In the genomic region with DNA sequence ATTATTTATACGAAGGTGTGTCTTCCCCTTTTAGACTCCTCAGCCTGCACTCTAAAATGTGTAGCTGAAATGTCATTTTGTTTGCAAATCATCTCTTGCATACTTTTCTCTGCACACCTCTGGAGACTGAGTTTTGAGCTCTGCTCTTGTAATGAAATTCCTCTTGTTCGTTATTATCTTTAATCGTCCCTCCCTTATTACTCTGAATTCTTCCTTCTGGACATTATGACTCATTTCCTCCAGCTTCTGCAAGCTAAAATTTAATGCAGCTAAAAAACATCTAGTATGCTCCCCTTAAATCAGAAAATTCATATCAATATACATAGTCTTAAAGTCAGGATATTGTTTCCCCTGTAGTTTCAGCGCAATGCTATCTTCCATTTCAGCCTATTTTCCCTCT, we compare ENCODE assay signal across 19 cellular contexts. TPM values are rescaled to one million over a fixed set of nuclear protein-coding genes. Genes with fewer than 3 reads are reported as not detected.
DNase-seq lines count a peak whose midpoint lies in the region; ATAC-seq and TF ChIP-seq lines count a peak whose summit lies in the region.
"Had no signal": no experiment of that assay in that cellular context is flagged by ENCODE, and none has a peak within 500 bp of the region (broad histone marks: within the 10 kb centered on the region; RNA-seq: fewer than 3 reads in every experiment).

No MANE protein-coding gene starts in this region.

- no peak overlapping the region for H4K8ac ChIP-seq in mesenchymal stem cell (ENCODE audit: low read length)

- H3K36me3 Mint-ChIP-seq in MCF 10A (ENCODE audit: insufficient read depth, unreplicated experiment), result no peaks in the 10 kb centered on the region
- peaks cover 14 to 29% of the 10 kb centered on the region in 2 donors for H3K36me3 Mint-ChIP-seq in activated naive CD4-positive, alpha-beta T cell treated with anti-CD3 and anti-CD28 coated beads, Interleukin-2, amount 50 U/mL, for 72 hours
- H3K36me3 Mint-ChIP-seq: T-cell had no signal

- CTCF ChIA-PET in MCF 10A (lab: Yijun Ruan, JAX), result interaction anchor here (0.6 to 1.4 kb wide), 2 partner anchors 9 to 17 kb away, joined by 3 to 7 read pairs; no protein-coding TSS in a partner anchor

- no peaks in the 10 kb centered on the region for H3K9me3 ChIP-seq in breast epithelium
- H3K9me3 ChIP-seq in mesenchymal stem cell (ENCODE audit: control insufficient read depth, low read length), result no peaks in the 10 kb centered on the region
- H3K9me3 ChIP-seq: SJSA1 had no signal

- no peak for DNase-seq in MCF 10A (ENCODE audit: unreplicated experiment)
- no peak for DNase-seq in breast epithelium (ENCODE audit: low spot score in 2 of 2)
- DNase-seq in mesenchymal stem cell, result peak; percentile 37
- no peak for DNase-seq in activated naive CD4-positive, alpha-beta T cell treated with anti-CD3 and anti-CD28 coated beads, Interleukin-2, amount 50 U/mL, for 72 hours (ENCODE audit: low spot score in 2 of 2)
- no peak for DNase-seq in putamen (ENCODE audit: low spot score)
- no peak for DNase-seq in HuH-7 (ENCODE audit: low spot score)
- DNase-seq: C1 segment of cervical spinal cord, MM.1S, NCI-H1105, NCI-H1694 treated with DMSO at 0.1 percent for 48 hours, NCI-H2171, NCI-H510A, NCI-H82, T-cell had no signal

- POLR2A ChIA-PET in MCF 10A (lab: Yijun Ruan, JAX), result interaction anchor here (0.6 to 2.2 kb wide), 5 partner anchors 9 to 100 kb away, joined by 3 to 15 read pairs (median 6); partner anchors contain the start of gene ISL1

- no peak overlapping the region for H3K14ac ChIP-seq in mesenchymal stem cell (ENCODE audit: low read length in 2 of 2)

- BruUV-seq in MCF 10A (replicated peaks; lab: Mats Ljungman, UMichigan), result no TSS peak

- no peaks in the 10 kb centered on the region for H3K9me3 Mint-ChIP-seq in MCF 10A (ENCODE audit: unreplicated experiment)
- H3K9me3 Mint-ChIP-seq in activated naive CD4-positive, alpha-beta T cell treated with anti-CD3 and anti-CD28 coated beads, Interleukin-2, amount 50 U/mL, for 72 hours, result peaks cover 4 to 5% of the 10 kb centered on the region in 2 donors

- H3K4ac ChIP-seq in mesenchymal stem cell (ENCODE audit: low read depth in 1 of 2, low read length in 2 of 2), result no peak overlapping the region

- no peak overlapping the region for H2AFZ ChIP-seq in mesenchymal stem cell (ENCODE audit: low read depth, low read length)

- H3K36me3 ChIP-seq in breast epithelium, result no peaks in the 10 kb centered on the region
- no peaks in the 10 kb centered on the region for H3K36me3 ChIP-seq in mesenchymal stem cell (ENCODE audit: control insufficient read depth in 1 of 2, insufficient read depth in 2 of 2, low read depth in 1 of 2, low read length in 2 of 2)
- H3K36me3 ChIP-seq: SJSA1 had no signal

- TF ChIP-seq CTCF in MCF 10A (IDR thresholded peaks at IDR 0.05; ENCODE audit: unreplicated experiment) (no peak), breast epithelium (IDR thresholded peaks at IDR 0.05) (no peak)

- peak overlapping the region; percentile 30 for H3K4me3 Mint-ChIP-seq in MCF 10A (ENCODE audit: unreplicated experiment)
- H3K4me3 Mint-ChIP-seq: T-cell had no signal

- no peak overlapping the region for H3K4me2 ChIP-seq in mesenchymal stem cell (ENCODE audit: low read length, poor library complexity, severe bottlenecking)

- H4K91ac ChIP-seq in mesenchymal stem cell (ENCODE audit: low read length), result no peak overlapping the region

- no peaks in the 10 kb centered on the region for H3K4me1 ChIP-seq in breast epithelium
- H3K4me1 ChIP-seq in mesenchymal stem cell (ENCODE audit: control insufficient read depth, insufficient read depth, low read depth, low read length), result peaks cover 6% of the 10 kb centered on the region

- WGBS in mesenchymal stem cell, result 27% methylated on average over 4 of the region's 4 CpGs

- H2AK5ac ChIP-seq in mesenchymal stem cell (ENCODE audit: low read length, severe bottlenecking), result no peak overlapping the region

- intact Hi-C loops in MCF 10A (cut with micrococcal nuclease), result no loop called here
- intact Hi-C loops in breast epithelium (cut with DNase I; ENCODE audit: low total_unique reads), result no loop called here

- H2BK5ac ChIP-seq in mesenchymal stem cell (ENCODE audit: low read depth, low read length, poor library complexity, severe bottlenecking), result no peak overlapping the region

- H3K4me3 ChIP-seq in breast epithelium (no peak overlapping the region), mesenchymal stem cell (ENCODE audit: insufficient read depth in 1 of 2, low read depth in 1 of 2, low read length in 2 of 2) (no peak overlapping the region)
- H3K4me3 ChIP-seq: SJSA1 had no signal

- H3K27me3 ChIP-seq in breast epithelium (peaks cover 4 to 74% of the 10 kb centered on the region in 2 donors), mesenchymal stem cell (ENCODE audit: control insufficient read depth in 1 of 2, insufficient read depth in 1 of 2, low read length in 2 of 2) (peaks cover 61 to 75% of the 10 kb centered on the region in 2 experiments)

- H3K9ac ChIP-seq in mesenchymal stem cell (ENCODE audit: low read length), result no peak overlapping the region

- no peak overlapping the region for H3K18ac ChIP-seq in mesenchymal stem cell (ENCODE audit: low read depth in 1 of 2, low read length in 2 of 2)

- peaks cover 32% of the 10 kb centered on the region for H3K4me1 Mint-ChIP-seq in MCF 10A (ENCODE audit: insufficient read depth, unreplicated experiment)
- H3K4me1 Mint-ChIP-seq: T-cell had no signal

- H2BK12ac ChIP-seq in mesenchymal stem cell (ENCODE audit: low read length in 2 of 2), result no peak overlapping the region

- H2BK120ac ChIP-seq in mesenchymal stem cell (ENCODE audit: low read depth, low read length), result no peak overlapping the region

- no peak overlapping the region for H3K23ac ChIP-seq in mesenchymal stem cell (ENCODE audit: low read length in 2 of 2)

- peak; percentile 38 for ATAC-seq in SK-N-SH treated with all-trans-retinoic acid at 6 μM for 48 hours
- no peak for ATAC-seq in activated naive CD4-positive, alpha-beta T cell treated with anti-CD3 and anti-CD28 coated beads, Interleukin-2, amount 50 U/mL, for 72 hours
- no peak for ATAC-seq in HG03439 (IDR thresholded peaks at IDR 0.05; ENCODE audit: unreplicated experiment)
- ATAC-seq: HepG2, T-cell had no signal

- H2BK15ac ChIP-seq in mesenchymal stem cell (ENCODE audit: low read depth, poor library complexity, severe bottlenecking), result no peak overlapping the region

- no peak overlapping the region for H3K27ac Mint-ChIP-seq in MCF 10A (ENCODE audit: low read depth, unreplicated experiment)
- no peak overlapping the region for H3K27ac Mint-ChIP-seq in activated naive CD4-positive, alpha-beta T cell treated with anti-CD3 and anti-CD28 coated beads, Interleukin-2, amount 50 U/mL, for 72 hours
- H3K27ac Mint-ChIP-seq: T-cell had no signal

- H3K27ac ChIP-seq in breast epithelium (no peak overlapping the region), mesenchymal stem cell (ENCODE audit: low read length, poor library complexity, severe bottlenecking) (no peak overlapping the region)
- H3K27ac ChIP-seq: 22Rv1, SJSA1 had no signal

- TF ChIP-seq POLR2A in breast epithelium (IDR thresholded peaks at IDR 0.05), result no peak

- no peaks in the 10 kb centered on the region for H3K27me3 Mint-ChIP-seq in MCF 10A (ENCODE audit: insufficient read depth, unreplicated experiment)

- H3K79me1 ChIP-seq in mesenchymal stem cell (replicated peaks; ENCODE audit: low read length, poor library complexity, severe bottlenecking), result no peaks in the 10 kb centered on the region

TF ChIP-seq in SK-N-SH treated with all-trans-retinoic acid at 6 μM for 48 hours, 23 proteins besides CTCF, POLR2A, EP300 and RAD21:
- TF ChIP-seq SNAI2 (CRISPR knock-in tag; IDR thresholded peaks at IDR 0.05), result no peak
- TF ChIP-seq PPARA (CRISPR knock-in tag; IDR thresholded peaks at IDR 0.05; ENCODE audit: borderline replicate concordance), result no peak
- no peak for TF ChIP-seq ZNF70 (CRISPR knock-in tag; IDR thresholded peaks at IDR 0.05)
- TF ChIP-seq, protein P1, sequence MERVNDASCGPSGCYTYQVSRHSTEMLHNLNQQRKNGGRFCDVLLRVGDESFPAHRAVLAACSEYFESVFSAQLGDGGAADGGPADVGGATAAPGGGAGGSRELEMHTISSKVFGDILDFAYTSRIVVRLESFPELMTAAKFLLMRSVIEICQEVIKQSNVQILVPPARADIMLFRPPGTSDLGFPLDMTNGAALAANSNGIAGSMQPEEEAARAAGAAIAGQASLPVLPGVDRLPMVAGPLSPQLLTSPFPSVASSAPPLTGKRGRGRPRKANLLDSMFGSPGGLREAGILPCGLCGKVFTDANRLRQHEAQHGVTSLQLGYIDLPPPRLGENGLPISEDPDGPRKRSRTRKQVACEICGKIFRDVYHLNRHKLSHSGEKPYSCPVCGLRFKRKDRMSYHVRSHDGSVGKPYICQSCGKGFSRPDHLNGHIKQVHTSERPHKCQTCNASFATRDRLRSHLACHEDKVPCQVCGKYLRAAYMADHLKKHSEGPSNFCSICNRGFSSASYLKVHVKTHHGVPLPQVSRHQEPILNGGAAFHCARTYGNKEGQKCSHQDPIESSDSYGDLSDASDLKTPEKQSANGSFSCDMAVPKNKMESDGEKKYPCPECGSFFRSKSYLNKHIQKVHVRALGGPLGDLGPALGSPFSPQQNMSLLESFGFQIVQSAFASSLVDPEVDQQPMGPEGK (CRISPR knock-in tag; IDR thresholded peaks at IDR 0.05; ENCODE audit: borderline replicate concordance), result no peak
- 0 out of 2 replicates have a peak, but pooled peaks have one; percentile 33 for TF ChIP-seq ISL1 (CRISPR knock-in tag; IDR thresholded peaks at IDR 0.05)
- TF ChIP-seq RARB (CRISPR knock-in tag; IDR thresholded peaks at IDR 0.05), result no peak

RNA-seq across cellular contexts. Expression of gene ISL1, which starts 13.5 kb away (rescaled TPM):
- total RNA-seq in MCF 10A (2022), result 1.2 TPM in 2 replicates
- total RNA-seq in breast epithelium, result 1 to 10 TPM in 1 of 3 donors, not detected in 2; 1.6 TPM
- 5.6 TPM for polyA plus RNA-seq in mesenchymal stem cell (2013, experiment 1 of 2)
- polyA plus RNA-seq in mesenchymal stem cell (2013, experiment 2 of 2), result 5.6 TPM
- total RNA-seq in activated naive CD4-positive, alpha-beta T cell treated with anti-CD3 and anti-CD28 coated beads, Interleukin-2, amount 50 U/mL, for 72 hours, result not detected
- total RNA-seq: HepG2, T-cell had no signal
- polyA plus RNA-seq: HepG2 had no signal
